In genomic region chr18:35716169-35716831, GRCh38 we compare ENCODE assay signal across 1 cellular context.
TF ChIP-seq lines count a peak whose summit lies in the region.

No MANE protein-coding gene starts in this region.

TF ChIP-seq in HepG2, 621 proteins besides CTCF, POLR2A, EP300 and RAD21 (continued from another document):
- TF ChIP-seq SNAPC4 (CRISPR knock-in tag; IDR thresholded peaks at IDR 0.05) (no peak), TBX2 (CRISPR knock-in tag; IDR thresholded peaks at IDR 0.05; ENCODE audit: borderline replicate concordance) (peak; percentile 66; the same call in 1 of the 2 replicates), BRF2 (CRISPR knock-in tag; IDR thresholded peaks at IDR 0.05) (0 out of 2 replicates have a peak, but pooled peaks have one; percentile 30), ELF3 (CRISPR knock-in tag; IDR thresholded peaks at IDR 0.05) (peak; percentile 95), ZNF543 (CRISPR knock-in tag; IDR thresholded peaks at IDR 0.05) (0 out of 2 replicates have a peak, but pooled peaks have one; percentile 29), FOXA1 (IDR thresholded peaks at IDR 0.05) (no peak), FOXA1 (CRISPR knock-in tag; IDR thresholded peaks at IDR 0.05) (peak; percentile 79), GABPB1 (CRISPR knock-in tag; IDR thresholded peaks at IDR 0.05) (peak; percentile 46; the same call in 1 of the 2 replicates), ISL2 (CRISPR knock-in tag; IDR thresholded peaks at IDR 0.05) (peak; percentile 91), SAP130 (CRISPR knock-in tag; IDR thresholded peaks at IDR 0.05; ENCODE audit: low read depth) (peak; percentile 75), POLR2G (IDR thresholded peaks at IDR 0.05; ENCODE audit: low read depth, low read length) (0 out of 2 replicates have a peak, but pooled peaks have one; percentile 28), ZNF264 (CRISPR knock-in tag; IDR thresholded peaks at IDR 0.05) (peak; percentile 58; the same call in 1 of the 2 replicates), NFE2L1 (CRISPR knock-in tag; IDR thresholded peaks at IDR 0.05; ENCODE audit: borderline replicate concordance) (no peak), ZBTB43 (CRISPR knock-in tag; conservative IDR thresholded peaks at IDR 0.05) (no peak), ZNF556 (CRISPR knock-in tag; IDR thresholded peaks at IDR 0.05; ENCODE audit: borderline replicate concordance) (peak; percentile 66; the same call in 1 of the 2 replicates), HDAC1 (CRISPR knock-in tag; IDR thresholded peaks at IDR 0.05) (peak; percentile 42; the same call in 1 of the 2 replicates), ZNF414 (CRISPR knock-in tag; IDR thresholded peaks at IDR 0.05) (0 out of 2 replicates have a peak, but pooled peaks have one; percentile 45), SMC3 (IDR thresholded peaks at IDR 0.05; ENCODE audit: low read length) (0 out of 2 replicates have a peak, but pooled peaks have one; percentile 12), GATA4 (IDR thresholded peaks at IDR 0.05; ENCODE audit: borderline replicate concordance, low read depth) (peak; percentile 76; the same call in 1 of the 2 replicates), RCOR2 (CRISPR knock-in tag; IDR thresholded peaks at IDR 0.05) (0 out of 2 replicates have a peak, but pooled peaks have one; percentile 36), GFI1 (CRISPR knock-in tag; IDR thresholded peaks at IDR 0.05; ENCODE audit: borderline replicate concordance) (peak; percentile 45)
